In the genomic region with DNA sequence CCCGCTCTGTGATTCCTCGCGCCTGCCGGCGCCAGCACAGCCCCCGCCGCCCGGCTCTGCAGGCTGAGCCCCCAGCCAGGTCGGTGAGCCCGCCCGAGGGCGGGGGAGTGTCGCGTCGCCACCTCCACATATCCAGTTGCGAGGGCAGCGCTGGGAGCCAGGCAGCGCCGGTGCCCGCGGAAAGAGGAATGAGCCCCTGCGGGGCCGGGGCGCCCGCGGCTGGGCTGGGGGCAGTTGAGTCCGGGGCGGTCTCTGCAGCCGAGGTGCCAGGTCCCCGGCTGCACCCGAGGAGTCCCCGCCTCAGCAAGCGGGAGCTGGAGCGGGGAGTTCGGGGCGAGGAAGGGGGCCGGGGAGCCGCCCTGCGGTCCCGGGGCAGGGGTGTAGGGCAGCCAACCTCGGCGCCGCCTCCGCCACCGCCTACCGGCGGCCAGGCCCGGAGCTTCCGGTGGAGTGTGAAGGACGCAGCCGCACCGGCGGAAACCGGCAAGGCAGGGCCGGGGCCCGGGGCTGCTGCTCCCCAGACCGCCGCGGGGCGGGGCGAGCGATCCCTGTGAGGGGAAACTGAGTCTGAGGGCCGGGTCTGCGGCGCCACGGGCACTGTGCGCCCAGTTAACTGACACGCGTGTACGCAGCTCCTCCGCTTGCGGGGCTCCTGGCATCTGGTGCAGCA, we compare ENCODE assay signal across 1 cellular context.
TF ChIP-seq lines count a peak whose summit lies in the region.

No MANE protein-coding gene starts in this region.

TF ChIP-seq in Ishikawa, 13 proteins besides CTCF, POLR2A, EP300 and RAD21 (continued from another document):
- TF ChIP-seq, protein P1, sequence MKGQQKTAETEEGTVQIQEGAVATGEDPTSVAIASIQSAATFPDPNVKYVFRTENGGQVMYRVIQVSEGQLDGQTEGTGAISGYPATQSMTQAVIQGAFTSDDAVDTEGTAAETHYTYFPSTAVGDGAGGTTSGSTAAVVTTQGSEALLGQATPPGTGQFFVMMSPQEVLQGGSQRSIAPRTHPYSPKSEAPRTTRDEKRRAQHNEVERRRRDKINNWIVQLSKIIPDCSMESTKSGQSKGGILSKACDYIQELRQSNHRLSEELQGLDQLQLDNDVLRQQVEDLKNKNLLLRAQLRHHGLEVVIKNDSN (IDR thresholded peaks at IDR 0.05): no peak
- peak; percentile 24; the same call in 1 of the 2 replicates for TF ChIP-seq TCF12 (IDR thresholded peaks at IDR 0.05; ENCODE audit: low read depth)
